1 cellular context compared by ENCODE assay signal in genomic region chr2:241892299-241893137, GRCh38.
TF ChIP-seq lines count a peak whose summit lies in the region.

No MANE protein-coding gene starts in this region.

TF ChIP-seq in K562, 482 proteins besides CTCF, POLR2A, EP300 and RAD21 (continues in another document):
- TF ChIP-seq KLF16 (IDR thresholded peaks at IDR 0.05), result peak; percentile 83
- TF ChIP-seq NR2C2 (CRISPR knock-in tag; IDR thresholded peaks at IDR 0.05), result peak; percentile 94
- TF ChIP-seq NR2C2 (tag; IDR thresholded peaks at IDR 0.05), result peak; percentile 96
- TF ChIP-seq CREM (IDR thresholded peaks at IDR 0.05; ENCODE audit: low read depth), result 0 out of 2 replicates have a peak, but pooled peaks have one; percentile 12
- TF ChIP-seq EGR1 (conservative IDR thresholded peaks at IDR 0.05), result peak; percentile 89
- peak; percentile 18; the same call in 1 of the 2 replicates for TF ChIP-seq TFAP4 (CRISPR knock-in tag; IDR thresholded peaks at IDR 0.05; ENCODE audit: borderline replicate concordance)
- TF ChIP-seq NCOA2 (IDR thresholded peaks at IDR 0.05; ENCODE audit: partially characterized antibody in 2 of 2), result peak in 1 of 2 experiments; percentile 59
- peak; percentile 51 for TF ChIP-seq BHLHE40 (IDR thresholded peaks at IDR 0.05; ENCODE audit: low read length)
- TF ChIP-seq TEAD4 (IDR thresholded peaks at IDR 0.05; ENCODE audit: low read length), result peak; percentile 86
- no peak for TF ChIP-seq TEAD4 (CRISPR knock-in tag; IDR thresholded peaks at IDR 0.05; ENCODE audit: borderline replicate concordance)
- TF ChIP-seq CEBPB (tag; IDR thresholded peaks at IDR 0.05), result no peak
- peak; percentile 70 for TF ChIP-seq STAT5A (IDR thresholded peaks at IDR 0.05; ENCODE audit: borderline replicate concordance, low read length)
- no peak for TF ChIP-seq TCF7 (IDR thresholded peaks at IDR 0.05; ENCODE audit: borderline replicate concordance)
- peak; percentile 93 for TF ChIP-seq HES1 (IDR thresholded peaks at IDR 0.05; ENCODE audit: low read depth)
- TF ChIP-seq TRIM28 (IDR thresholded peaks at IDR 0.05), result no peak
- TF ChIP-seq NR2C1 (IDR thresholded peaks at IDR 0.05), result peak; percentile 91
- TF ChIP-seq NR2C1 (tag; IDR thresholded peaks at IDR 0.05), result peak; percentile 94
- peak; percentile 87 for TF ChIP-seq SMARCA4 (IDR thresholded peaks at IDR 0.05)
- TF ChIP-seq TAF1 (IDR thresholded peaks at IDR 0.05; ENCODE audit: control insufficient read depth, extremely low read depth, insufficient read depth, low read length, severe bottlenecking), result no peak
- TF ChIP-seq HNRNPK (IDR thresholded peaks at IDR 0.05; ENCODE audit: low read depth, low read length, poor library complexity, severe bottlenecking), result no peak
- no peak for TF ChIP-seq EZH2 (IDR thresholded peaks at IDR 0.05; ENCODE audit: borderline replicate concordance, low read depth, low read length)
- TF ChIP-seq KLF13 (tag; IDR thresholded peaks at IDR 0.05; ENCODE audit: borderline replicate concordance, low read depth), result no peak
- no peak for TF ChIP-seq ZHX1 (conservative IDR thresholded peaks at IDR 0.05; ENCODE audit: low read length)
- no peak for TF ChIP-seq TRIM25 (IDR thresholded peaks at IDR 0.05; ENCODE audit: borderline replicate concordance)
- no peak for TF ChIP-seq SLC30A9 (CRISPR knock-in tag; IDR thresholded peaks at IDR 0.05)
- peak; percentile 66; the same call in 1 of the 2 replicates for TF ChIP-seq HDAC2 (IDR thresholded peaks at IDR 0.05)
- peak; percentile 98 for TF ChIP-seq NFE2 (IDR thresholded peaks at IDR 0.05; ENCODE audit: low read depth)
- 0 out of 4 replicates have a peak, but pooled peaks of 1 of the 2 experiments have one; percentile 19 for TF ChIP-seq NONO (IDR thresholded peaks at IDR 0.05; ENCODE audit: low read depth in 2 of 2, low read length in 1 of 2)
- TF ChIP-seq PYGO2 (tag; IDR thresholded peaks at IDR 0.05), result no peak
- TF ChIP-seq ZNF121 (CRISPR knock-in tag; conservative IDR thresholded peaks at IDR 0.05), result no peak
- TF ChIP-seq ZNF212 (CRISPR knock-in tag; IDR thresholded peaks at IDR 0.05), result no peak
- TF ChIP-seq PML (IDR thresholded peaks at IDR 0.05; ENCODE audit: low read length), result peak; percentile 67; the same call in 1 of the 2 replicates
- no peak for TF ChIP-seq TFAM (CRISPR knock-in tag; conservative IDR thresholded peaks at IDR 0.05)
- TF ChIP-seq ZSCAN32 (CRISPR knock-in tag; IDR thresholded peaks at IDR 0.05), result no peak
- peak; percentile 43; the same call in 1 of the 2 replicates for TF ChIP-seq GABPB1 (CRISPR knock-in tag; IDR thresholded peaks at IDR 0.05)
- no peak for TF ChIP-seq PHF20 (IDR thresholded peaks at IDR 0.05; ENCODE audit: partially characterized antibody)
- TF ChIP-seq ZBTB9 (CRISPR knock-in tag; IDR thresholded peaks at IDR 0.05), result peak; percentile 39; the same call in 1 of the 2 replicates
- TF ChIP-seq POLR2AphosphoS2 (IDR thresholded peaks at IDR 0.05; ENCODE audit: low read length), result no peak
- TF ChIP-seq ESRRA (IDR thresholded peaks at IDR 0.05; ENCODE audit: borderline replicate concordance, low read depth), result peak; percentile 70; the same call in 1 of the 2 replicates
- peak; percentile 84 for TF ChIP-seq VEZF1 (CRISPR knock-in tag; IDR thresholded peaks at IDR 0.05)
- peak; percentile 55 for TF ChIP-seq CCNT2 (IDR thresholded peaks at IDR 0.05; ENCODE audit: borderline replicate concordance, extremely low read depth, insufficient read length, low read depth, low read length)
- no peak for TF ChIP-seq CHD1 (IDR thresholded peaks at IDR 0.05; ENCODE audit: low read length)
- peak; percentile 63; the same call in 1 of the 2 replicates for TF ChIP-seq CXXC5 (CRISPR knock-in tag; IDR thresholded peaks at IDR 0.05)
- peak; percentile 83; the same call in 1 of the 2 replicates for TF ChIP-seq NBN (IDR thresholded peaks at IDR 0.05; ENCODE audit: low read depth)
- TF ChIP-seq ZNF232 (CRISPR knock-in tag; IDR thresholded peaks at IDR 0.05), result no peak
- no peak for TF ChIP-seq ZNF830 (CRISPR knock-in tag; IDR thresholded peaks at IDR 0.05)
- no peak for TF ChIP-seq HMG20A (CRISPR knock-in tag; conservative IDR thresholded peaks at IDR 0.05)
- no peak for TF ChIP-seq KDM2B (CRISPR knock-in tag; IDR thresholded peaks at IDR 0.05)
- TF ChIP-seq HDAC3 (IDR thresholded peaks at IDR 0.05; ENCODE audit: borderline replicate concordance, partially characterized antibody), result peak; percentile 74
- TF ChIP-seq CHAMP1 (IDR thresholded peaks at IDR 0.05), result no peak
- TF ChIP-seq TAL1 (IDR thresholded peaks at IDR 0.05), result peak; percentile 66
- TF ChIP-seq HBP1 (CRISPR knock-in tag; IDR thresholded peaks at IDR 0.05), result no peak
- 0 out of 2 replicates have a peak, but pooled peaks have one; percentile 13 for TF ChIP-seq JUN (IDR thresholded peaks at IDR 0.05; ENCODE audit: borderline replicate concordance, low read depth, low read length)
- TF ChIP-seq JUN (CRISPR knock-in tag; IDR thresholded peaks at IDR 0.05; ENCODE audit: borderline replicate concordance), result no peak
- TF ChIP-seq BRCA1 (IDR thresholded peaks at IDR 0.05), result no peak
- no peak for TF ChIP-seq BRCA1 (CRISPR knock-in tag; IDR thresholded peaks at IDR 0.05)
- 0 out of 2 replicates have a peak, but pooled peaks have one; percentile 34 for TF ChIP-seq ARID3A (IDR thresholded peaks at IDR 0.05; ENCODE audit: borderline replicate concordance, low read depth, low read length)
